ENCODE assay signal across 22 cellular contexts in the genomic region with DNA sequence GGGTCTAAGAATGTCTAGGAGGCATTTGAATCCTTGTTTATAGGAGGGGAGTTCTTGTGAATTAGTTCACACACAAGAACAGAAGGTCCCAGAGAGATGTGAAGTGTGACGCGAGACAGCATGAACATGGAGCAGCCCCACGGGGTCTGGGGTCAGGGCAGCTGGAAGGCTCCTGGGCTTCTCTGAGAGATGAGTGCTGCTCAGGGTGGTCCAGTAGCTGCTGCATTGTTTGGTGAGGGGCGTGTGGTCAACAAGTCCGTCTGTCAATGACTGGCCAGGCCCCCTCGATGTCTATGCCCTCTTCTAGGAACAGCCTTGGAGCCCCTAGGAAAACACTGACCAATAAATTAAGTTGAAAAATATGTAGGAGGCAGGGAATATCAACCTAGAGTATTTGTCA. TPM values are rescaled to one million over a fixed set of nuclear protein-coding genes. Genes with fewer than 3 reads are reported as not detected.
DNase-seq lines count a peak whose midpoint lies in the region; ATAC-seq and TF ChIP-seq lines count a peak whose summit lies in the region.
"Had no signal": no experiment of that assay in that cellular context is flagged by ENCODE, and none has a peak within 500 bp of the region (broad histone marks: within the 10 kb centered on the region; RNA-seq: fewer than 3 reads in every experiment).

No MANE protein-coding gene starts in this region.

- ATAC-seq in activated CD8-positive, alpha-beta memory T cell treated with anti-CD3 and anti-CD28 coated beads, Interleukin-2, amount 10 ng/mL, durations not matched to agents 7 days and 5 days, result no peak
- ATAC-seq in stimulated activated effector memory CD8-positive, alpha-beta T cell treated with anti-CD3 and anti-CD28 coated beads, Interleukin-12 subunit alpha, Interleukin-12 subunit beta, amount 100 ng/mL, for 72 hours, result peak; percentile 16
- ATAC-seq in GM19467 (IDR thresholded peaks at IDR 0.05; ENCODE audit: unreplicated experiment), result no peak
- ATAC-seq: A549 had no signal

- H3K27me3 Mint-ChIP-seq in activated CD8-positive, alpha-beta memory T cell treated with anti-CD3 and anti-CD28 coated beads, Interleukin-2, amount 10 ng/mL, durations not matched to agents 7 days and 5 days, result peaks cover 10% of the 10 kb centered on the region

- intact Hi-C loops in esophagus muscularis mucosa (cut with DNase I), result no loop called here

- no peaks in the 10 kb centered on the region for H3K9me3 Mint-ChIP-seq in activated CD8-positive, alpha-beta memory T cell treated with anti-CD3 and anti-CD28 coated beads, Interleukin-2, amount 10 ng/mL, durations not matched to agents 7 days and 5 days (ENCODE audit: low read depth)
- H3K9me3 Mint-ChIP-seq in stimulated activated effector memory CD8-positive, alpha-beta T cell treated with anti-CD3 and anti-CD28 coated beads, Interleukin-12 subunit alpha, Interleukin-12 subunit beta, amount 100 ng/mL, for 72 hours, result no peaks in the 10 kb centered on the region
- H3K9me3 Mint-ChIP-seq: CD4-positive, alpha-beta memory T cell had no signal

- no peak for TF ChIP-seq POLR2A in esophagus muscularis mucosa (IDR thresholded peaks at IDR 0.05; ENCODE audit: low read depth)

- peaks cover 0 to 6% (median 0%) of the 10 kb centered on the region in 4 donors for H3K4me1 ChIP-seq in esophagus muscularis mucosa
- H3K4me1 ChIP-seq: A549 had no signal

- H3K4me1 Mint-ChIP-seq in activated CD8-positive, alpha-beta memory T cell treated with anti-CD3 and anti-CD28 coated beads, Interleukin-2, amount 10 ng/mL, durations not matched to agents 7 days and 5 days, result no peaks in the 10 kb centered on the region
- H3K4me1 Mint-ChIP-seq in stimulated activated effector memory CD8-positive, alpha-beta T cell treated with anti-CD3 and anti-CD28 coated beads, Interleukin-12 subunit alpha, Interleukin-12 subunit beta, amount 100 ng/mL, for 72 hours, result no peaks in the 10 kb centered on the region

- TF ChIP-seq EP300 in esophagus muscularis mucosa (IDR thresholded peaks at IDR 0.05), result no peak

- H3K36me3 ChIP-seq in esophagus muscularis mucosa, result no peaks in the 10 kb centered on the region

- peak; percentile 19 for DNase-seq in activated CD8-positive, alpha-beta memory T cell treated with anti-CD3 and anti-CD28 coated beads, Interleukin-2, amount 10 ng/mL, durations not matched to agents 7 days and 5 days
- DNase-seq in activated CD8-positive, alpha-beta memory T cell treated with anti-CD3 and anti-CD28 coated beads, Interleukin-2, amount 50 U/mL, for 4 hours, result no peak
- peak; percentile 78 for DNase-seq in esophagus muscularis mucosa (ENCODE audit: extremely low spot score)
- DNase-seq in stimulated activated effector memory CD8-positive, alpha-beta T cell treated with anti-CD3 and anti-CD28 coated beads, Interleukin-12 subunit alpha, Interleukin-12 subunit beta, amount 100 ng/mL, for 72 hours (ENCODE audit: low spot score in 2 of 2), result no peak
- DNase-seq in activated CD4-positive, alpha-beta T cell treated with anti-CD3 and anti-CD28 coated beads, Interleukin-2, amount 50 U/mL, for 48 hours, result no peak
- DNase-seq: 8988T; ACHN; C1 segment of cervical spinal cord; Calu3; CD4-positive, alpha-beta memory T cell; COR-L47; DMS53; DMS79 treated with DMSO at 0.1 percent for 48 hours; GF-D8; GM23248; H7; HCEC 1CT had no signal

- H3K27ac ChIP-seq in esophagus muscularis mucosa (replicated peaks in 1 of 4), result no peak overlapping the region
- H3K27ac ChIP-seq: A549, GM23248 had no signal

- H3K27ac Mint-ChIP-seq in activated CD8-positive, alpha-beta memory T cell treated with anti-CD3 and anti-CD28 coated beads, Interleukin-2, amount 10 ng/mL, durations not matched to agents 7 days and 5 days, result no peak overlapping the region
- no peak overlapping the region for H3K27ac Mint-ChIP-seq in stimulated activated effector memory CD8-positive, alpha-beta T cell treated with anti-CD3 and anti-CD28 coated beads, Interleukin-12 subunit alpha, Interleukin-12 subunit beta, amount 100 ng/mL, for 72 hours
- H3K27ac Mint-ChIP-seq: CD4-positive, alpha-beta memory T cell had no signal

- H3K9me3 ChIP-seq in esophagus muscularis mucosa, result no peaks in the 10 kb centered on the region
- H3K9me3 ChIP-seq: A549 had no signal

- H3K4me3 ChIP-seq in esophagus muscularis mucosa, result no peak overlapping the region
- H3K4me3 ChIP-seq: A549, GM23248 had no signal

- no peak overlapping the region for H3K4me3 Mint-ChIP-seq in activated CD8-positive, alpha-beta memory T cell treated with anti-CD3 and anti-CD28 coated beads, Interleukin-2, amount 10 ng/mL, durations not matched to agents 7 days and 5 days
- H3K4me3 Mint-ChIP-seq in stimulated activated effector memory CD8-positive, alpha-beta T cell treated with anti-CD3 and anti-CD28 coated beads, Interleukin-12 subunit alpha, Interleukin-12 subunit beta, amount 100 ng/mL, for 72 hours, result no peak overlapping the region
- H3K4me3 Mint-ChIP-seq: CD4-positive, alpha-beta memory T cell had no signal

- H3K36me3 Mint-ChIP-seq in activated CD8-positive, alpha-beta memory T cell treated with anti-CD3 and anti-CD28 coated beads, Interleukin-2, amount 10 ng/mL, durations not matched to agents 7 days and 5 days, result no peaks in the 10 kb centered on the region
- H3K36me3 Mint-ChIP-seq in stimulated activated effector memory CD8-positive, alpha-beta T cell treated with anti-CD3 and anti-CD28 coated beads, Interleukin-12 subunit alpha, Interleukin-12 subunit beta, amount 100 ng/mL, for 72 hours, result no peaks in the 10 kb centered on the region
- H3K36me3 Mint-ChIP-seq: CD4-positive, alpha-beta memory T cell had no signal

- TF ChIP-seq CTCF in esophagus muscularis mucosa (IDR thresholded peaks at IDR 0.05), result no peak

- no peaks in the 10 kb centered on the region for H3K27me3 ChIP-seq in esophagus muscularis mucosa

- CTCF ChIA-PET in activated CD8-positive, alpha-beta memory T cell treated with anti-CD3 and anti-CD28 coated beads, Interleukin-2, amount 10 ng/mL, durations not matched to agents 7 days and 5 days (lab: Charles Lee), result no interaction called here

- WGBS in esophagus muscularis mucosa, result 91% methylated on average over 6 of the region's 6 CpGs

RNA-seq across cellular contexts. Expression of gene GABRR1, which starts 40.2 kb away (rescaled TPM):
- not detected for total RNA-seq in activated CD8-positive, alpha-beta memory T cell treated with anti-CD3 and anti-CD28 coated beads, Interleukin-2, amount 10 ng/mL, durations not matched to agents 7 days and 5 days
- total RNA-seq in esophagus muscularis mucosa, result under 1 TPM in 1 of 4 donors, not detected in 3; 0.13 TPM
- total RNA-seq: Calu3; CD4-positive, alpha-beta memory T cell; Daoy; G401; GM23248 had no signal

RNA-seq across cellular contexts. Expression of gene GABRR2, which starts 57.8 kb away (rescaled TPM):
- 1 to 10 TPM in 1 of 2 experiments, under 1 TPM in 1; 0.67 to 1.0 TPM for total RNA-seq in activated CD8-positive, alpha-beta memory T cell treated with anti-CD3 and anti-CD28 coated beads, Interleukin-2, amount 10 ng/mL, durations not matched to agents 7 days and 5 days
- total RNA-seq in esophagus muscularis mucosa, result under 1 TPM in 3 of 4 donors, not detected in 1; 0.33 to 0.46 (median 0.45) TPM
- total RNA-seq: Daoy, G401, GM23248, H1, H7 had no signal

Comparison
In these comparisons a context has a peak if more than half of its experiments do, and no peak if none do; other contexts are left out.
1. DNase-seq: peak in activated CD8-positive, alpha-beta memory T cell treated with anti-CD3 and anti-CD28 coated beads, Interleukin-2, amount 10 ng/mL, durations not matched to agents 7 days and 5 days (single experiment) and esophagus muscularis mucosa (single experiment); none in activated CD8-positive, alpha-beta memory T cell treated with anti-CD3 and anti-CD28 coated beads, Interleukin-2, amount 50 U/mL, for 4 hours (single experiment), stimulated activated effector memory CD8-positive, alpha-beta T cell treated with anti-CD3 and anti-CD28 coated beads, Interleukin-12 subunit alpha, Interleukin-12 subunit beta, amount 100 ng/mL, for 72 hours (0 of 2) and activated CD4-positive, alpha-beta T cell treated with anti-CD3 and anti-CD28 coated beads, Interleukin-2, amount 50 U/mL, for 48 hours (0 of 2).